ENCODE assay signal across 8 cellular contexts in the genomic region with DNA sequence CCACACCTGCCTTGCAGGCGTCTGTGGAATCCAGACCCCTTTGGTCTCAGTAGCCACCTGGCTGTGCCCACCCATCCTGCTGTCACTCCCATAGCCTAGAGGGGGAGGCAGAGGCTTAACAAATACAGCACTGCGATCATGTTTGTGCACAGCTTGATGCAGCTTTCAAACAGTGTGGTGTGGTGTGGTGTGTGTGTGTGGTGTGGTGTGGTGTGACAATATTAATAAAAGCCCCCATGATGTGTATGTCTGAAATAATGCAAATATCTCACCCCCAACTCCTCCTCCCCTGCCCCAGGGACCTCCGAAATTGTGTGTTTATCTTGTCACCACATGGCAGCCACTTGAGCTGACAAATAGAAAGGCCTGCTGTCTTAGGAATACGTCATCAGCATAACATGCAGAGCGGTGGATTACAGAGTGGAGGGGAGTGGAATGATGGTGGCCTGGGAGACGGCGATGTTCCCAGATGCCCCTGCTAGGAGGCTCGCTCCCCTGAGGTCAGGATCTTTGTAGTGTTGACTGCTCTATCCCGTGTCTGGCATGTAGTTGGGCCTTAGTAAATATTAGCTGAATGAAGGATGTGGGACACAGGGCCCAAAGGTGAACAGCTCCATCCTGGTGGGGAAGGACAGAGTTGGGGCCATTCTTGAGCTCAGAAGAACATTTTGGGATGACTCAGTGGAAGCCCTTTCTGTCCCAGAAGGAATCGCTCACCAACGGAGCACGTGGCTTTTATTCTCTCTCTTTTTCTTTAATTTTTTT. TPM values are rescaled to one million over a fixed set of nuclear protein-coding genes. Genes with fewer than 3 reads are reported as not detected.
DNase-seq lines count a peak whose midpoint lies in the region; ATAC-seq, FAIRE-seq and TF ChIP-seq lines count a peak whose summit lies in the region.

No MANE protein-coding gene starts in this region.

- FAIRE-seq in HTR-8/SVneo (lab: Jason Lieb, UNC): no peak

- peaks cover 34% of the 10 kb centered on the region for H3K4me1 Mint-ChIP-seq in activated T-cell treated with anti-CD3 and anti-CD28 coated beads, Interleukin-2, amount 50 U/mL, for 4 hours (ENCODE audit: low read depth)
- H3K4me1 Mint-ChIP-seq in glutamatergic neuron (ENCODE audit: low read depth, unreplicated experiment): peaks cover 30% of the 10 kb centered on the region

- no peaks in the 10 kb centered on the region for H3K27me3 Mint-ChIP-seq in activated T-cell treated with anti-CD3 and anti-CD28 coated beads, Interleukin-2, amount 50 U/mL, for 4 hours (ENCODE audit: low read depth)
- peaks cover 14% of the 10 kb centered on the region for H3K27me3 Mint-ChIP-seq in glutamatergic neuron (ENCODE audit: unreplicated experiment)

- DNase-seq in EH (ENCODE audit: low read depth) (peak; percentile 85), NAMALWA (ENCODE audit: low spot score) (peak; percentile 56), glutamatergic neuron (peak; percentile 72), retina (peak; percentile 79), HTR-8/SVneo (ENCODE audit: insufficient read length, low spot score) (no peak)
- DNase-seq in activated T-cell treated with anti-CD3 and anti-CD28 coated beads, Interleukin-2, amount 50 U/mL, for 4 hours: no peak
- DNase-seq in activated CD4-positive, alpha-beta T cell treated with anti-CD3 and anti-CD28 coated beads for 1 hour: no peak

- H3K36me3 Mint-ChIP-seq in activated T-cell treated with anti-CD3 and anti-CD28 coated beads, Interleukin-2, amount 50 U/mL, for 4 hours (ENCODE audit: insufficient read depth): no peaks in the 10 kb centered on the region
- H3K36me3 Mint-ChIP-seq in glutamatergic neuron (ENCODE audit: unreplicated experiment): no peaks in the 10 kb centered on the region

- H3K4me3 Mint-ChIP-seq in activated T-cell treated with anti-CD3 and anti-CD28 coated beads, Interleukin-2, amount 50 U/mL, for 4 hours: peak overlapping the region; percentile 84
- H3K4me3 Mint-ChIP-seq in glutamatergic neuron (ENCODE audit: unreplicated experiment): peak overlapping the region; percentile 92

- no peak for ATAC-seq in activated T-cell treated with anti-CD3 and anti-CD28 coated beads, Interleukin-2, amount 50 U/mL, for 4 hours
- ATAC-seq in GM19452 (IDR thresholded peaks at IDR 0.05; ENCODE audit: unreplicated experiment): no peak

- peak; percentile 18 for TF ChIP-seq CTCF in glutamatergic neuron (IDR thresholded peaks at IDR 0.05; ENCODE audit: partially characterized antibody, unreplicated experiment)

- H3K9me3 Mint-ChIP-seq in activated T-cell treated with anti-CD3 and anti-CD28 coated beads, Interleukin-2, amount 50 U/mL, for 4 hours: no peaks in the 10 kb centered on the region
- peaks cover 12% of the 10 kb centered on the region for H3K9me3 Mint-ChIP-seq in glutamatergic neuron (ENCODE audit: unreplicated experiment)

- peak overlapping the region; percentile 100 for H3K27ac Mint-ChIP-seq in glutamatergic neuron (ENCODE audit: unreplicated experiment)

RNA-seq across cellular contexts. Expression of a gene that starts 2.8 kb away (rescaled TPM):
- total RNA-seq in activated T-cell treated with anti-CD3 and anti-CD28 coated beads, Interleukin-2, amount 50 U/mL, for 4 hours: 10 to 100 TPM; 39.0 to 50.2 (median 43.7) TPM
- 88.1 TPM for total RNA-seq in glutamatergic neuron (ENCODE audit: unreplicated experiment)

RNA-seq across cellular contexts. Expression of a gene that starts 14.1 kb away (rescaled TPM):
- 10 to 100 TPM; 23.5 to 39.5 (median 24.9) TPM for total RNA-seq in activated T-cell treated with anti-CD3 and anti-CD28 coated beads, Interleukin-2, amount 50 U/mL, for 4 hours
- total RNA-seq in glutamatergic neuron (ENCODE audit: unreplicated experiment): 50.7 TPM

RNA-seq across cellular contexts. Expression of a gene that starts 21.9 kb away (rescaled TPM):
- 10 to 100 TPM; 51.1 to 54.3 (median 52.5) TPM for total RNA-seq in activated T-cell treated with anti-CD3 and anti-CD28 coated beads, Interleukin-2, amount 50 U/mL, for 4 hours
- total RNA-seq in glutamatergic neuron (ENCODE audit: unreplicated experiment): 12.7 TPM

RNA-seq across cellular contexts. Expression of a gene that starts 24.8 kb away (rescaled TPM):
- total RNA-seq in activated T-cell treated with anti-CD3 and anti-CD28 coated beads, Interleukin-2, amount 50 U/mL, for 4 hours: 10 to 100 TPM; 58.7 to 66.4 (median 65.2) TPM
- total RNA-seq in glutamatergic neuron (ENCODE audit: unreplicated experiment): 9.9 TPM

RNA-seq across cellular contexts. Expression of a gene that starts 35.5 kb away (rescaled TPM):
- total RNA-seq in activated T-cell treated with anti-CD3 and anti-CD28 coated beads, Interleukin-2, amount 50 U/mL, for 4 hours: 10 to 100 TPM; 14.9 to 19.0 (median 17.2) TPM
- total RNA-seq in glutamatergic neuron (ENCODE audit: unreplicated experiment): 33.7 TPM

Comparison
In these comparisons a context has a peak if more than half of its experiments do, and no peak if none do; other contexts are left out.
1. DNase-seq: peak in EH (single experiment), NAMALWA (single experiment), glutamatergic neuron (single experiment) and retina (single experiment); none in activated T-cell treated with anti-CD3 and anti-CD28 coated beads, Interleukin-2, amount 50 U/mL, for 4 hours (single experiment), activated CD4-positive, alpha-beta T cell treated with anti-CD3 and anti-CD28 coated beads for 1 hour (single experiment) and HTR-8/SVneo (single experiment).